9 cellular contexts compared by ENCODE assay signal in the genomic region with DNA sequence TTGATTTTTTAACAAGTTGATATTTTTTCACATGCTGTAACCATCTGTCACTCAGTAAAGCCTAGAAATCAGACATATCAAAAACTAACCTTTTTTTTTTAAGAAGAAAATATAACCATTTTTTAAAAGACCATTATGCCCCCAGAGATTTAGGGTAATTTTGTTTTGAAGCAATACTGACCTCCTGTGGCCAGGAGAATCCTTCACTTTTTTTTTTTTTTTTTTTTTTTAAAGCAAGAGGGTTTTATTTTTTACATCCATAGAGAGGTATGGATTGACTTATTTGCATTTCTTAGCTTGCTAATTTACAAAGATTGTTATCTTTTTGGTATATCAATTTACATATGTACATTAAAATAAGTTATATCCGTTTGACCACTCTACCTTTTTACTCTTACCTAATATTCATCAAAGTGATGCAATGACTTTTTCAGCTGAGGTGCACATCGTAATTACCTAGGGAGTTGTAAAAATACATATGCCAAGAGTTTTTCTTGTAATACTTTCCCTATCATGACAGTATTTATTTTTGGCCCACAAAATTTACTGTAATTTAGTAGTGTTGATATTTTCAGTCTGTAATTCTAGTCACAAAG.
DNase-seq lines count a peak whose midpoint lies in the region; ATAC-seq, FAIRE-seq and TF ChIP-seq lines count a peak whose summit lies in the region.
"Had no signal": no experiment of that assay in that cellular context is flagged by ENCODE, and none has a peak within 500 bp of the region (broad histone marks: within the 10 kb centered on the region; RNA-seq: fewer than 3 reads in every experiment).

No MANE protein-coding gene starts in this region.

- no peaks in the 10 kb centered on the region for H3K4me1 ChIP-seq in BE2C
- no peaks in the 10 kb centered on the region for H3K4me1 ChIP-seq in hepatocyte (ENCODE audit: insufficient read depth)
- peaks cover 0 to 2% of the 10 kb centered on the region in 2 donors for H3K4me1 ChIP-seq in thyroid gland
- H3K4me1 ChIP-seq in CD4-positive, alpha-beta memory T cell (ENCODE audit: insufficient read depth, low read length), result no peaks in the 10 kb centered on the region

- H3K4me2 ChIP-seq in hepatocyte, result no peak overlapping the region

- TF ChIP-seq POLR2A in thyroid gland (IDR thresholded peaks at IDR 0.05), result no peak

- H2AFZ ChIP-seq in hepatocyte, result no peak overlapping the region

- H4K20me1 ChIP-seq in hepatocyte (ENCODE audit: insufficient read depth, poor library complexity, severe bottlenecking), result no peaks in the 10 kb centered on the region

- H3K4me1 Mint-ChIP-seq in CD4-positive, alpha-beta memory T cell, result no peaks in the 10 kb centered on the region
- H3K4me1 Mint-ChIP-seq in stimulated activated memory B cell treated with anti-CD40 and anti-IgM and Interleukin-4, amounts not matched to agents 10 μg/mL and 1 μg/mL and 100 μg/mL, for 72 hours, result no peaks in the 10 kb centered on the region

- POLR2A ChIA-PET in CD4-positive, alpha-beta memory T cell (lab: Charles Lee; ENCODE audit: partially characterized antibody), result no interaction called here

- no peak overlapping the region for H3K4me3 ChIP-seq in BE2C (ENCODE audit: low read depth, low read length)
- H3K4me3 ChIP-seq in hepatocyte, result no peak overlapping the region
- H3K4me3 ChIP-seq in thyroid gland (replicated peaks in 1 of 3), result no peak overlapping the region
- no peak overlapping the region for H3K4me3 ChIP-seq in CD4-positive, alpha-beta memory T cell (ENCODE audit: low read length in 2 of 2)

- no peak overlapping the region for H3K4me3 Mint-ChIP-seq in CD4-positive, alpha-beta memory T cell
- H3K4me3 Mint-ChIP-seq in stimulated activated memory B cell treated with anti-CD40 and anti-IgM and Interleukin-4, amounts not matched to agents 10 μg/mL and 1 μg/mL and 100 μg/mL, for 72 hours, result no peak overlapping the region

- no peaks in the 10 kb centered on the region for H3K9me3 Mint-ChIP-seq in CD4-positive, alpha-beta memory T cell
- H3K9me3 Mint-ChIP-seq in stimulated activated memory B cell treated with anti-CD40 and anti-IgM and Interleukin-4, amounts not matched to agents 10 μg/mL and 1 μg/mL and 100 μg/mL, for 72 hours, result no peaks in the 10 kb centered on the region

- DNase-seq in BE2C (no peak), HCEC 1CT (peak; percentile 11), hepatocyte (ENCODE audit: low spot score) (no peak), thyroid gland (no peak)
- DNase-seq in CD4-positive, alpha-beta memory T cell, result no peak
- DNase-seq: stimulated activated CD4-positive, alpha-beta T cell treated with anti-CD3 and anti-CD28 coated beads, Interleukin-2, amount 100 ng/mL, for 24 hours had no signal

- TF ChIP-seq CTCF in BE2C (IDR thresholded peaks at IDR 0.05; ENCODE audit: low read depth, low read length) (peak; percentile 51), hepatocyte (IDR thresholded peaks at IDR 0.05; ENCODE audit: poor library complexity) (peak; percentile 60), thyroid gland (IDR thresholded peaks at IDR 0.05) (peak in 2 of 6 experiments; percentile 20 to 30)

- no peaks in the 10 kb centered on the region for H3K9me2 ChIP-seq in hepatocyte (replicated peaks; ENCODE audit: insufficient read depth)

- H3K36me3 Mint-ChIP-seq in CD4-positive, alpha-beta memory T cell, result no peaks in the 10 kb centered on the region
- H3K36me3 Mint-ChIP-seq in stimulated activated memory B cell treated with anti-CD40 and anti-IgM and Interleukin-4, amounts not matched to agents 10 μg/mL and 1 μg/mL and 100 μg/mL, for 72 hours, result no peaks in the 10 kb centered on the region

- WGBS in hepatocyte (ENCODE audit: low lambda C conversion rate, missing lambda C conversion rate), result 45% methylated on average over 2 of the region's 2 CpGs
- WGBS in thyroid gland, 2 donors, result 46 to 48% methylated on average over 2 of the region's 2 CpGs

- H3K27ac ChIP-seq in hepatocyte, result no peak overlapping the region
- H3K27ac ChIP-seq in thyroid gland, result no peak overlapping the region
- no peak overlapping the region for H3K27ac ChIP-seq in CD4-positive, alpha-beta memory T cell (ENCODE audit: low read depth, low read length)

- no peak for ATAC-seq in GM18520 (IDR thresholded peaks at IDR 0.05; ENCODE audit: unreplicated experiment)
- no peak for ATAC-seq in stimulated activated memory B cell treated with anti-CD40 and anti-IgM and Interleukin-4, amounts not matched to agents 10 μg/mL and 1 μg/mL and 100 μg/mL, for 72 hours

- CTCF ChIA-PET in CD4-positive, alpha-beta memory T cell (lab: Charles Lee; ENCODE audit: partially characterized antibody), result interaction anchor here (1.5 kb wide), 1 partner anchor 255 kb away, joined by 4 read pairs; no protein-coding TSS in a partner anchor

- H3K9me3 ChIP-seq in BE2C (no peaks in the 10 kb centered on the region), hepatocyte (ENCODE audit: low read depth) (no peaks in the 10 kb centered on the region), thyroid gland (no peaks in the 10 kb centered on the region)
- H3K9me3 ChIP-seq in CD4-positive, alpha-beta memory T cell (ENCODE audit: control insufficient read depth in 1 of 2, low read length in 2 of 2), result no peaks in the 10 kb centered on the region

- H3K79me2 ChIP-seq in hepatocyte, result no peaks in the 10 kb centered on the region

- H3K27me3 Mint-ChIP-seq in CD4-positive, alpha-beta memory T cell, result peaks cover 1 to 9% of the 10 kb centered on the region in 2 donors
- H3K27me3 Mint-ChIP-seq in stimulated activated memory B cell treated with anti-CD40 and anti-IgM and Interleukin-4, amounts not matched to agents 10 μg/mL and 1 μg/mL and 100 μg/mL, for 72 hours, result peaks cover 9% of the 10 kb centered on the region

- intact Hi-C loops in thyroid gland (cut with DNase I), result no loop called here
- intact Hi-C loops in CD4-positive, alpha-beta memory T cell (cut with micrococcal nuclease), result no loop called here

- FAIRE-seq in TTC549 (lab: Jason Lieb, UNC), result peak; percentile 95

- H3K36me3 ChIP-seq in BE2C (no peaks in the 10 kb centered on the region), hepatocyte (replicated peaks; ENCODE audit: insufficient read depth, low read depth) (no peaks in the 10 kb centered on the region), thyroid gland (no peaks in the 10 kb centered on the region)
- H3K36me3 ChIP-seq in CD4-positive, alpha-beta memory T cell (ENCODE audit: insufficient read depth, low read length), result no peaks in the 10 kb centered on the region

- H3K27me3 ChIP-seq in BE2C, result no peaks in the 10 kb centered on the region
- H3K27me3 ChIP-seq in hepatocyte, result no peaks in the 10 kb centered on the region
- H3K27me3 ChIP-seq in thyroid gland, result no peaks in the 10 kb centered on the region
- no peaks in the 10 kb centered on the region for H3K27me3 ChIP-seq in CD4-positive, alpha-beta memory T cell (ENCODE audit: insufficient read depth, low read length)

- no peak overlapping the region for H3K27ac Mint-ChIP-seq in CD4-positive, alpha-beta memory T cell
- no peak overlapping the region for H3K27ac Mint-ChIP-seq in stimulated activated memory B cell treated with anti-CD40 and anti-IgM and Interleukin-4, amounts not matched to agents 10 μg/mL and 1 μg/mL and 100 μg/mL, for 72 hours
